In the genomic region with DNA sequence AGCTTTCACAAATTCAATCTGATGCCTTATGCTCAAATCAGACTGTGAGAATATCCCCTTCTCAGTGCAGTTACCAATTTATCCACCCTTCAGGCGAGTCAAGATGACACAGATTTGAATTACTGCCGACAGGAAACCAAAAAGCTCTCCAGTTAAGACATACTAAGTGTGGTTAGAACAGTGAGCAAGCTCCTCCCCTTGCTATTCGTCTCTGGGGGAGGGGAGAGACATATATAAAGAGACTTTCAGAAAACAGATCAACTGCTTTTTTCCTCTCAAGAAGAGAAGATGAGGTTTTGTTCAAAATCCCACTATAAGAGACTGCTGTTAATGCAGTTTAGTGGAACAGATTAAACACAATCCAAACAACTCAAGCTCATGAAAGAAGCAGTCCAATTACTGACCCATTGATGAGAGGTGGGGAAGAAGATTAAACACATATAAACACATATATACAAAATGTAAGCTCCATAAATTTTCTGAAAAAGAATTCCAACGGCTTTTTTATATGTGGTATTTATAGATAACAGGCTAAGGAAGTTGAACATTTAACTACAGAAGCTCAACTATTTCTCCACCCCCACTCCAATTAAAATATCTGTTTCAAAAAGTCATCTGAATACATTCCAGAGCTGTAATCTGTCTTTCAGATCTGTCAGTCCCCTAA, we compare ENCODE assay signal across 8 cellular contexts.
A peak's percentile ranks its signal among the peaks of the same experiment; 100 is the strongest.
DNase-seq lines count a peak whose midpoint lies in the region; ATAC-seq and TF ChIP-seq lines count a peak whose summit lies in the region.

No MANE protein-coding gene starts in this region.

- ATAC-seq in HG02678 (IDR thresholded peaks at IDR 0.05; ENCODE audit: unreplicated experiment) (peak; percentile 66), HG03521 (IDR thresholded peaks at IDR 0.05; ENCODE audit: unreplicated experiment) (no peak)
- peak; percentile 85 for ATAC-seq in activated naive CD8-positive, alpha-beta T cell treated with anti-CD3 and anti-CD28 coated beads, Interleukin-2, amount 50 U/mL, for 24 hours

- 20% methylated on average over 4 of the region's 4 CpGs for WGBS in hepatocyte (ENCODE audit: low lambda C conversion rate, missing lambda C conversion rate)

- H3K9me3 Mint-ChIP-seq in activated naive CD8-positive, alpha-beta T cell treated with anti-CD3 and anti-CD28 coated beads, Interleukin-2, amount 50 U/mL, for 24 hours: no peaks in the 10 kb centered on the region

- H3K9me2 ChIP-seq in hepatocyte (replicated peaks; ENCODE audit: insufficient read depth): no peaks in the 10 kb centered on the region

- H3K27ac ChIP-seq in hepatocyte: peak overlapping the region; percentile 70

- peaks cover 67% of the 10 kb centered on the region for H3K4me1 Mint-ChIP-seq in activated naive CD8-positive, alpha-beta T cell treated with anti-CD3 and anti-CD28 coated beads, Interleukin-2, amount 50 U/mL, for 24 hours

- DNase-seq in GM12864 (ENCODE audit: low read depth) (peak; percentile 78), RPMI7951 (ENCODE audit: low read depth) (peak; percentile 83), hepatocyte (ENCODE audit: low spot score) (peak; percentile 40), DMS53 treated with DMSO at 0.1 percent for 48 hours (lab: John Stamatoyannopoulos, UW; ENCODE audit: unreplicated experiment) (no peak)
- DNase-seq in activated naive CD8-positive, alpha-beta T cell treated with anti-CD3 and anti-CD28 coated beads, Interleukin-2, amount 50 U/mL, for 24 hours: peak; percentile 38
- DNase-seq in stimulated activated CD4-positive, alpha-beta T cell treated with anti-CD3 and anti-CD28 coated beads, TNF-alpha, amount 100 ng/mL, for 24 hours (ENCODE audit: low read depth in 3 of 3): peak; percentile 19 to 34 (median 31)

- H3K79me2 ChIP-seq in hepatocyte: peaks cover 33% of the 10 kb centered on the region

- H3K36me3 ChIP-seq in hepatocyte (replicated peaks; ENCODE audit: insufficient read depth, low read depth): no peaks in the 10 kb centered on the region

- peak overlapping the region; percentile 53 for H3K4me2 ChIP-seq in hepatocyte

- H4K20me1 ChIP-seq in hepatocyte (ENCODE audit: insufficient read depth, poor library complexity, severe bottlenecking): no peaks in the 10 kb centered on the region

- H3K36me3 Mint-ChIP-seq in activated naive CD8-positive, alpha-beta T cell treated with anti-CD3 and anti-CD28 coated beads, Interleukin-2, amount 50 U/mL, for 24 hours (ENCODE audit: low read depth): peaks cover 5% of the 10 kb centered on the region

- peak overlapping the region; percentile 90 for H3K27ac Mint-ChIP-seq in activated naive CD8-positive, alpha-beta T cell treated with anti-CD3 and anti-CD28 coated beads, Interleukin-2, amount 50 U/mL, for 24 hours

- no peak overlapping the region for H2AFZ ChIP-seq in hepatocyte

- peak overlapping the region; percentile 81 for H3K4me3 Mint-ChIP-seq in activated naive CD8-positive, alpha-beta T cell treated with anti-CD3 and anti-CD28 coated beads, Interleukin-2, amount 50 U/mL, for 24 hours

- H3K4me3 ChIP-seq in GM12864 (ENCODE audit: low read depth, low read length) (peak overlapping the region; percentile 37), hepatocyte (no peak overlapping the region)

- H3K27me3 ChIP-seq in hepatocyte: no peaks in the 10 kb centered on the region

- H3K9me3 ChIP-seq in hepatocyte (ENCODE audit: low read depth): no peaks in the 10 kb centered on the region

- H3K4me1 ChIP-seq in hepatocyte (ENCODE audit: insufficient read depth): peaks cover 37% of the 10 kb centered on the region

- TF ChIP-seq CTCF in GM12864 (IDR thresholded peaks at IDR 0.05; ENCODE audit: low read depth, low read length, missing control alignments) (no peak), hepatocyte (IDR thresholded peaks at IDR 0.05; ENCODE audit: poor library complexity) (no peak)

- H3K27me3 Mint-ChIP-seq in activated naive CD8-positive, alpha-beta T cell treated with anti-CD3 and anti-CD28 coated beads, Interleukin-2, amount 50 U/mL, for 24 hours: no peaks in the 10 kb centered on the region
